In genomic region chr7:110839866-110840265, GRCh38 we compare ENCODE assay signal across 10 cellular contexts.
DNase-seq lines count a peak whose midpoint lies in the region; ATAC-seq, FAIRE-seq and TF ChIP-seq lines count a peak whose summit lies in the region.
"Had no signal": no experiment of that assay in that cellular context is flagged by ENCODE, and none has a peak within 500 bp of the region (broad histone marks: within the 10 kb centered on the region; RNA-seq: fewer than 3 reads in every experiment).

No MANE protein-coding gene starts in this region.

- H3K9ac ChIP-seq in mammary epithelial cell (ENCODE audit: insufficient read depth, low read length) (no peak overlapping the region), kidney (ENCODE audit: low read length in 2 of 2) (no peak overlapping the region)

- H3K27ac ChIP-seq in mammary epithelial cell (ENCODE audit: insufficient read depth, low read depth, low read length): no peak overlapping the region
- H3K27ac ChIP-seq in tibial nerve: no peak overlapping the region
- H3K27ac ChIP-seq in kidney (ENCODE audit: low read depth in 2 of 2, low read length in 2 of 2): no peak overlapping the region

- DNase-seq in GM04504 (ENCODE audit: low read depth): peak; percentile 4
- peak; percentile 50 for DNase-seq in NCI-H2107 (lab: John Stamatoyannopoulos, UW)
- DNase-seq in mammary epithelial cell: peak; percentile 1
- no peak for DNase-seq in stimulated activated CD4-positive, alpha-beta T cell treated with anti-CD3 and anti-CD28 coated beads, Interleukin-2, amount 100 ng/mL, for 48 hours
- no peak for DNase-seq in tibial nerve (ENCODE audit: low spot score in 2 of 2)
- no peak for DNase-seq in kidney
- DNase-seq: activated naive CD8-positive, alpha-beta T cell treated with anti-CD3 and anti-CD28 coated beads, Interleukin-2, amount 10 ng/mL, durations not matched to agents 7 days and 5 days; stimulated activated CD4-positive, alpha-beta T cell treated with anti-CD3 and anti-CD28 coated beads, Interleukin-4, amount 100 ng/mL, for 24 hours had no signal

- in situ Hi-C loops in mammary epithelial cell (cut with MboI; ENCODE audit: low sequenced_read_pairs in 2 of 2): no loop called here

- dilution Hi-C loops in mammary epithelial cell (cut with HindIII; ENCODE audit: low sequenced_read_pairs): no loop called here

- CTCF ChIA-PET in mammary epithelial cell (lab: Charles Lee; ENCODE audit: low non-redundant PET): no interaction called here

- H3K4me1 Mint-ChIP-seq in nephron: peaks cover 14% of the 10 kb centered on the region

- H3K27me3 ChIP-seq in mammary epithelial cell (ENCODE audit: insufficient read depth, low read length): no peaks in the 10 kb centered on the region
- no peaks in the 10 kb centered on the region for H3K27me3 ChIP-seq in tibial nerve

- no peak overlapping the region for H3K4me3 ChIP-seq in mammary epithelial cell (replicated peaks in 1 of 3; ENCODE audit: insufficient read depth in 1 of 3, low read depth in 2 of 3, low read length in 3 of 3)
- H3K4me3 ChIP-seq in tibial nerve: no peak overlapping the region
- no peak overlapping the region for H3K4me3 ChIP-seq in kidney (ENCODE audit: low read length in 2 of 2)

- no peaks in the 10 kb centered on the region for H4K20me1 ChIP-seq in mammary epithelial cell (ENCODE audit: insufficient read depth, low read length)

- H3K4me3 Mint-ChIP-seq in nephron: no peak overlapping the region
- H3K4me3 Mint-ChIP-seq: activated naive CD8-positive, alpha-beta T cell treated with anti-CD3 and anti-CD28 coated beads, Interleukin-2, amount 10 ng/mL, durations not matched to agents 7 days and 5 days had no signal

- H3K36me3 ChIP-seq in mammary epithelial cell (ENCODE audit: insufficient read depth, low read length) (no peaks in the 10 kb centered on the region), tibial nerve (no peaks in the 10 kb centered on the region), kidney (ENCODE audit: control insufficient read depth in 1 of 2, insufficient read depth in 2 of 2, low read length in 2 of 2) (no peaks in the 10 kb centered on the region)

- H2AFZ ChIP-seq in mammary epithelial cell (ENCODE audit: low read depth, low read length): no peak overlapping the region

- H3K9me3 Mint-ChIP-seq in nephron: no peaks in the 10 kb centered on the region

- no peak for FAIRE-seq in kidney (lab: Jason Lieb, UNC)

- TF ChIP-seq POLR2A in tibial nerve (IDR thresholded peaks at IDR 0.05): no peak

- ATAC-seq in GM21717 (IDR thresholded peaks at IDR 0.05; ENCODE audit: unreplicated experiment): no peak

- H3K36me3 Mint-ChIP-seq in nephron (ENCODE audit: low read depth): no peaks in the 10 kb centered on the region
- H3K36me3 Mint-ChIP-seq: activated naive CD8-positive, alpha-beta T cell treated with anti-CD3 and anti-CD28 coated beads, Interleukin-2, amount 10 ng/mL, durations not matched to agents 7 days and 5 days had no signal

- no peak for TF ChIP-seq EP300 in tibial nerve (IDR thresholded peaks at IDR 0.05)

- H3K27me3 Mint-ChIP-seq in nephron (ENCODE audit: low read depth): no peaks in the 10 kb centered on the region
- H3K27me3 Mint-ChIP-seq: activated naive CD8-positive, alpha-beta T cell treated with anti-CD3 and anti-CD28 coated beads, Interleukin-2, amount 10 ng/mL, durations not matched to agents 7 days and 5 days had no signal

- no peaks in the 10 kb centered on the region for H3K4me1 ChIP-seq in mammary epithelial cell (ENCODE audit: insufficient read depth, low read length)
- H3K4me1 ChIP-seq in tibial nerve: no peaks in the 10 kb centered on the region
- H3K4me1 ChIP-seq in kidney (ENCODE audit: control insufficient read depth in 1 of 2, insufficient read depth in 1 of 2, low read depth in 1 of 2, low read length in 2 of 2): peaks cover 0 to 6% of the 10 kb centered on the region in 2 donors

- peak overlapping the region in 2 of 3 experiments; percentile 5 to 30 for H3K27ac Mint-ChIP-seq in nephron
- H3K27ac Mint-ChIP-seq: activated naive CD8-positive, alpha-beta T cell treated with anti-CD3 and anti-CD28 coated beads, Interleukin-2, amount 10 ng/mL, durations not matched to agents 7 days and 5 days had no signal

- intact Hi-C loops in mammary epithelial cell (cut with micrococcal nuclease) (no loop called here), kidney (cut with DNase I) (no loop called here)

- no TSS peak for BruUV-seq in mammary epithelial cell (replicated peaks; lab: Mats Ljungman, UMichigan)

- H3K79me2 ChIP-seq in mammary epithelial cell (ENCODE audit: insufficient read depth, low read length): no peaks in the 10 kb centered on the region

- 72% methylated on average over 5 of the region's 5 CpGs for WGBS in mammary epithelial cell (ENCODE audit: low coverage, missing lambda C conversion rate)
- WGBS in tibial nerve, 2 donors: 57 to 63% methylated on average over 5 of the region's 5 CpGs

- H3K4me2 ChIP-seq in mammary epithelial cell (ENCODE audit: insufficient read depth, low read depth, low read length): no peak overlapping the region

- no peak for TF ChIP-seq CTCF in mammary epithelial cell (conservative IDR thresholded peaks at IDR 0.05 in 1 of 2, IDR thresholded peaks at IDR 0.05 in 1 of 2; ENCODE audit: extremely low read depth in 1 of 2, insufficient read depth in 1 of 2, low read depth in 1 of 2, low read length in 2 of 2)
- TF ChIP-seq CTCF in nephron (IDR thresholded peaks at IDR 0.05; ENCODE audit: unreplicated experiment in 3 of 3): peak; percentile 33 to 50 (median 38)
- TF ChIP-seq CTCF in tibial nerve (IDR thresholded peaks at IDR 0.05): no peak
- TF ChIP-seq CTCF in kidney (IDR thresholded peaks at IDR 0.05; ENCODE audit: borderline replicate concordance, extremely low read depth, insufficient read depth): no peak

- H3K9me3 ChIP-seq in mammary epithelial cell (replicated peaks; ENCODE audit: insufficient read depth, low read length) (no peaks in the 10 kb centered on the region), tibial nerve (no peaks in the 10 kb centered on the region), kidney (ENCODE audit: control insufficient read depth in 1 of 2, low read length in 2 of 2) (no peaks in the 10 kb centered on the region)

Comparison
In these comparisons a context has a peak if more than half of its experiments do, and no peak if none do; other contexts are left out.
1. DNase-seq: peak in GM04504 (single experiment), NCI-H2107 (single experiment) and mammary epithelial cell (single experiment); none in stimulated activated CD4-positive, alpha-beta T cell treated with anti-CD3 and anti-CD28 coated beads, Interleukin-2, amount 100 ng/mL, for 48 hours (0 of 2), tibial nerve (0 of 2) and kidney (single experiment).
2. CTCF ChIP-seq: peak in nephron (3 of 3); none in mammary epithelial cell (0 of 2), tibial nerve (0 of 5) and kidney (single experiment).